In genomic region chr9:91847576-91847975, GRCh38 we compare ENCODE assay signal across 11 cellular contexts.
DNase-seq lines count a peak whose midpoint lies in the region; ATAC-seq and TF ChIP-seq lines count a peak whose summit lies in the region.
"Had no signal": no experiment of that assay in that cellular context is flagged by ENCODE, and none has a peak within 500 bp of the region (broad histone marks: within the 10 kb centered on the region; RNA-seq: fewer than 3 reads in every experiment).

No MANE protein-coding gene starts in this region.

- H3K27ac ChIP-seq in CD8-positive, alpha-beta T cell (ENCODE audit: low read depth, low read length): no peak overlapping the region

- ATAC-seq in WTC11: no peak
- ATAC-seq in sciatic nerve: peak; percentile 31
- no peak for ATAC-seq in CD8-positive, alpha-beta T cell

- no peaks in the 10 kb centered on the region for H3K4me1 ChIP-seq in CD8-positive, alpha-beta T cell (ENCODE audit: insufficient read depth, low read length)
- H3K4me1 ChIP-seq: breast epithelium had no signal

- H3K27ac Mint-ChIP-seq in WTC11: peak overlapping the region; percentile 87
- peak overlapping the region; percentile 64 for H3K27ac Mint-ChIP-seq in glutamatergic neuron (ENCODE audit: unreplicated experiment)
- H3K27ac Mint-ChIP-seq in CD8-positive, alpha-beta T cell: no peak overlapping the region
- H3K27ac Mint-ChIP-seq in chondrocyte (ENCODE audit: unreplicated experiment): no peak overlapping the region

- POLR2A ChIA-PET in WTC11 (lab: Charles Lee): no interaction called here
- POLR2A ChIA-PET in CD8-positive, alpha-beta T cell (lab: Charles Lee): no interaction called here

- H3K27me3 ChIP-seq in CD8-positive, alpha-beta T cell (ENCODE audit: insufficient read depth, low read length): no peaks in the 10 kb centered on the region
- H3K27me3 ChIP-seq: breast epithelium had no signal

- H3K4me1 Mint-ChIP-seq in WTC11: peaks cover 48% of the 10 kb centered on the region
- peaks cover 45% of the 10 kb centered on the region for H3K4me1 Mint-ChIP-seq in glutamatergic neuron (ENCODE audit: low read depth, unreplicated experiment)
- peaks cover 8% of the 10 kb centered on the region for H3K4me1 Mint-ChIP-seq in CD8-positive, alpha-beta T cell (ENCODE audit: low read depth)
- peaks cover 34% of the 10 kb centered on the region for H3K4me1 Mint-ChIP-seq in chondrocyte (ENCODE audit: low read depth)

- H3K4me3 Mint-ChIP-seq in WTC11: no peak overlapping the region
- H3K4me3 Mint-ChIP-seq in glutamatergic neuron (ENCODE audit: unreplicated experiment): no peak overlapping the region
- H3K4me3 Mint-ChIP-seq in CD8-positive, alpha-beta T cell: no peak overlapping the region
- no peak overlapping the region for H3K4me3 Mint-ChIP-seq in chondrocyte (ENCODE audit: unreplicated experiment)

- intact Hi-C loops in sciatic nerve (cut with DNase I): no loop called here
- intact Hi-C loops in CD8-positive, alpha-beta T cell (cut with DNase I, micrococcal nuclease): no loop called here

- CTCF ChIA-PET in WTC11 (lab: Charles Lee): interaction anchor here (0.9 to 1.8 kb wide), 4 partner anchors 10 to 108 kb away, joined by 4 to 8 read pairs (median 5); no protein-coding TSS in a partner anchor
- CTCF ChIA-PET in CD8-positive, alpha-beta T cell (lab: Charles Lee): interaction anchor here (0.6 kb wide), 1 partner anchor 17 kb away, joined by 3 read pairs; no protein-coding TSS in a partner anchor

- peak; percentile 22 for DNase-seq in EL
- DNase-seq in WTC11 (ENCODE audit: low spot score): no peak
- no peak for DNase-seq in glutamatergic neuron
- DNase-seq in sciatic nerve (ENCODE audit: low spot score): peak; percentile 60
- DNase-seq in HPDE6-E6E7 (ENCODE audit: extremely low spot score): no peak
- DNase-seq in GM13976 (ENCODE audit: low spot score): no peak
- DNase-seq in CD8-positive, alpha-beta T cell: no peak
- no peak for DNase-seq in chondrocyte (ENCODE audit: low spot score)
- DNase-seq: activated T-cell treated with anti-CD3 and anti-CD28 coated beads, Interleukin-2, amount 50 U/mL, for 1 hour; NCI-H187 treated with DMSO at 0.1 percent for 48 hours had no signal

- no peaks in the 10 kb centered on the region for H3K9me3 Mint-ChIP-seq in WTC11
- H3K9me3 Mint-ChIP-seq in glutamatergic neuron (ENCODE audit: unreplicated experiment): peaks cover 7% of the 10 kb centered on the region
- H3K9me3 Mint-ChIP-seq in CD8-positive, alpha-beta T cell: no peaks in the 10 kb centered on the region
- H3K9me3 Mint-ChIP-seq in chondrocyte (ENCODE audit: low read depth): no peaks in the 10 kb centered on the region

- H3K9me3 ChIP-seq in CD8-positive, alpha-beta T cell (ENCODE audit: low read length): no peaks in the 10 kb centered on the region
- H3K9me3 ChIP-seq: breast epithelium had no signal

- in situ Hi-C loops in GM13976 (cut with MboI; ENCODE audit: low sequenced_read_pairs, unreplicated experiment): no loop called here

- H3K36me3 Mint-ChIP-seq in WTC11 (no peaks in the 10 kb centered on the region), glutamatergic neuron (ENCODE audit: unreplicated experiment) (no peaks in the 10 kb centered on the region), chondrocyte (ENCODE audit: low read depth) (no peaks in the 10 kb centered on the region)
- H3K36me3 Mint-ChIP-seq in CD8-positive, alpha-beta T cell: no peaks in the 10 kb centered on the region

- H3K36me3 ChIP-seq in CD8-positive, alpha-beta T cell (ENCODE audit: insufficient read depth, low read length): no peaks in the 10 kb centered on the region
- H3K36me3 ChIP-seq: breast epithelium had no signal

- H3K27me3 Mint-ChIP-seq in WTC11 (ENCODE audit: low read depth) (no peaks in the 10 kb centered on the region), glutamatergic neuron (ENCODE audit: unreplicated experiment) (peaks cover 4% of the 10 kb centered on the region), chondrocyte (ENCODE audit: low read depth) (no peaks in the 10 kb centered on the region)
- H3K27me3 Mint-ChIP-seq in CD8-positive, alpha-beta T cell (ENCODE audit: low read depth): peaks cover 6% of the 10 kb centered on the region

- no peak overlapping the region for H3K4me3 ChIP-seq in CD8-positive, alpha-beta T cell (ENCODE audit: low read depth, low read length)
- H3K4me3 ChIP-seq: breast epithelium had no signal

- TF ChIP-seq CTCF in WTC11 (IDR thresholded peaks at IDR 0.05) (no peak), glutamatergic neuron (IDR thresholded peaks at IDR 0.05; ENCODE audit: partially characterized antibody, unreplicated experiment) (no peak), GM13976 (IDR thresholded peaks at IDR 0.05; ENCODE audit: borderline replicate concordance, control extremely low read depth, extremely low read depth, insufficient read depth, missing control alignments) (no peak), chondrocyte (IDR thresholded peaks at IDR 0.05) (no peak)
- no peak for TF ChIP-seq CTCF in CD8-positive, alpha-beta T cell (IDR thresholded peaks at IDR 0.05)

TF ChIP-seq in WTC11, 78 proteins besides CTCF, POLR2A, EP300 and RAD21 (continues in another document):
- TF ChIP-seq, protein P1, sequence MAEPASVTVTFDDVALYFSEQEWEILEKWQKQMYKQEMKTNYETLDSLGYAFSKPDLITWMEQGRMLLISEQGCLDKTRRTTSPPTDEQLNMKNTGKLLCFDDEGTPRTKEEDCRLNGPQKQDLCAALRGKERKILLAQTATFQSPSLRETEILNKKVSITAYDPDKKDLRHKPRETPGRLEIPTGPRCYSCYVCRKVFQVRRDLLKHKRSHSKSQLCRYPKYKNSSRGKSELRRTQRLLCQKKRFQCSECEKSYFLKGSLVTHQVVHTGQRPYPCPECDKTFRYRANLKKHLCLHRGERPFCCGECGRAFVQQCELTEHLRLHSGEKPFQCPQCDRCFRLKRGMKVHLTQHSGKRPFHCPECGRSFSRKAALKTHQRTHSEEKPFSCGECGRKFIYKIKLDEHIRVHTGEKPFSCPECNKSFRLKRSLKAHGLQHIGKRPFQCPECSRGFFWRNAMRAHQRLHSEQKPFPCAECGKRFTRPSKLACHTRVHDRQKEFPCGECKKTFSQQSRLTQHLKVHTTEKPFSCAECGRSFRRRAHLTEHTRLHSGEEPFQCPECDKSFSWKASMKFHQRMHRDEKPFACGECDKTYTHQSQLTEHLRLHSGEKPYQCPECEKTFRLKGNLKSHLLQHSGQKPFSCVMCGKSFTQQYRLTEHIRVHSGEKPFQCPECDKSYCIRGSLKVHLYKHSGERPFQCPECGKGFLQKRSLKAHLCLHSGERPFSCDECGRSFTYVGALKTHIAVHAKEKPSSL (CRISPR knock-in tag; conservative IDR thresholded peaks at IDR 0.05): no peak
- no peak for TF ChIP-seq ZNF232 (CRISPR knock-in tag; IDR thresholded peaks at IDR 0.05)
- TF ChIP-seq, protein P2, sequence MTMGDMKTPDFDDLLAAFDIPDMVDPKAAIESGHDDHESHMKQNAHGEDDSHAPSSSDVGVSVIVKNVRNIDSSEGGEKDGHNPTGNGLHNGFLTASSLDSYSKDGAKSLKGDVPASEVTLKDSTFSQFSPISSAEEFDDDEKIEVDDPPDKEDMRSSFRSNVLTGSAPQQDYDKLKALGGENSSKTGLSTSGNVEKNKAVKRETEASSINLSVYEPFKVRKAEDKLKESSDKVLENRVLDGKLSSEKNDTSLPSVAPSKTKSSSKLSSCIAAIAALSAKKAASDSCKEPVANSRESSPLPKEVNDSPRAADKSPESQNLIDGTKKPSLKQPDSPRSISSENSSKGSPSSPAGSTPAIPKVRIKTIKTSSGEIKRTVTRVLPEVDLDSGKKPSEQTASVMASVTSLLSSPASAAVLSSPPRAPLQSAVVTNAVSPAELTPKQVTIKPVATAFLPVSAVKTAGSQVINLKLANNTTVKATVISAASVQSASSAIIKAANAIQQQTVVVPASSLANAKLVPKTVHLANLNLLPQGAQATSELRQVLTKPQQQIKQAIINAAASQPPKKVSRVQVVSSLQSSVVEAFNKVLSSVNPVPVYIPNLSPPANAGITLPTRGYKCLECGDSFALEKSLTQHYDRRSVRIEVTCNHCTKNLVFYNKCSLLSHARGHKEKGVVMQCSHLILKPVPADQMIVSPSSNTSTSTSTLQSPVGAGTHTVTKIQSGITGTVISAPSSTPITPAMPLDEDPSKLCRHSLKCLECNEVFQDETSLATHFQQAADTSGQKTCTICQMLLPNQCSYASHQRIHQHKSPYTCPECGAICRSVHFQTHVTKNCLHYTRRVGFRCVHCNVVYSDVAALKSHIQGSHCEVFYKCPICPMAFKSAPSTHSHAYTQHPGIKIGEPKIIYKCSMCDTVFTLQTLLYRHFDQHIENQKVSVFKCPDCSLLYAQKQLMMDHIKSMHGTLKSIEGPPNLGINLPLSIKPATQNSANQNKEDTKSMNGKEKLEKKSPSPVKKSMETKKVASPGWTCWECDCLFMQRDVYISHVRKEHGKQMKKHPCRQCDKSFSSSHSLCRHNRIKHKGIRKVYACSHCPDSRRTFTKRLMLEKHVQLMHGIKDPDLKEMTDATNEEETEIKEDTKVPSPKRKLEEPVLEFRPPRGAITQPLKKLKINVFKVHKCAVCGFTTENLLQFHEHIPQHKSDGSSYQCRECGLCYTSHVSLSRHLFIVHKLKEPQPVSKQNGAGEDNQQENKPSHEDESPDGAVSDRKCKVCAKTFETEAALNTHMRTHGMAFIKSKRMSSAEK (CRISPR knock-in tag; IDR thresholded peaks at IDR 0.05; ENCODE audit: borderline replicate concordance): no peak
- TF ChIP-seq, protein P3, sequence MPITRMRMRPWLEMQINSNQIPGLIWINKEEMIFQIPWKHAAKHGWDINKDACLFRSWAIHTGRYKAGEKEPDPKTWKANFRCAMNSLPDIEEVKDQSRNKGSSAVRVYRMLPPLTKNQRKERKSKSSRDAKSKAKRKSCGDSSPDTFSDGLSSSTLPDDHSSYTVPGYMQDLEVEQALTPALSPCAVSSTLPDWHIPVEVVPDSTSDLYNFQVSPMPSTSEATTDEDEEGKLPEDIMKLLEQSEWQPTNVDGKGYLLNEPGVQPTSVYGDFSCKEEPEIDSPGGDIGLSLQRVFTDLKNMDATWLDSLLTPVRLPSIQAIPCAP (CRISPR knock-in tag; IDR thresholded peaks at IDR 0.05): no peak

Comparison
In these comparisons a context has a peak if more than half of its experiments do, and no peak if none do; other contexts are left out.
1. DNase-seq: peak in EL (single experiment) and sciatic nerve (single experiment); none in WTC11 (single experiment), glutamatergic neuron (single experiment), HPDE6-E6E7 (single experiment), GM13976 (single experiment), CD8-positive, alpha-beta T cell (0 of 7) and chondrocyte (single experiment).
2. H3K27ac Mint-ChIP-seq: peak in WTC11 (single experiment) and glutamatergic neuron (single experiment); none in CD8-positive, alpha-beta T cell (single experiment) and chondrocyte (single experiment).